Comparison of ENCODE assay signal across 8 cellular contexts in genomic region chr12:99985129-99985570, GRCh38. TPM values are rescaled to one million over a fixed set of nuclear protein-coding genes. Genes with fewer than 3 reads are reported as not detected.
DNase-seq lines count a peak whose midpoint lies in the region; ATAC-seq and TF ChIP-seq lines count a peak whose summit lies in the region.

No MANE protein-coding gene starts in this region.

- H3K9me3 ChIP-seq in sigmoid colon = no peaks in the 10 kb centered on the region

- intact Hi-C loops in Right ventricle myocardium superior (cut with DNase I) = no loop called here
- intact Hi-C loops in sigmoid colon (cut with DNase I) = loop anchor here (2.0 kb wide), 1 partner anchor 74 kb away; no protein-coding TSS in a partner anchor

- peak overlapping the region; percentile 80 to 88 (median 84) for H3K27ac ChIP-seq in sigmoid colon

- H3K4me3 ChIP-seq in sigmoid colon = peak overlapping the region; percentile 65 to 82 (median 80)

- no peak for TF ChIP-seq EP300 in sigmoid colon (IDR thresholded peaks at IDR 0.05)

- no peaks in the 10 kb centered on the region for H3K27me3 ChIP-seq in sigmoid colon

- TF ChIP-seq POLR2A in sigmoid colon (IDR thresholded peaks at IDR 0.05) = no peak

- 1 to 5% methylated on average over 10 of the region's 10 CpGs for WGBS in sigmoid colon, 2 donors

- DNase-seq in SW480 (ENCODE audit: low spot score) (peak; percentile 11), Right ventricle myocardium superior (no peak), sigmoid colon (no peak), D341Med (ENCODE audit: low spot score) (no peak)
- no peak for DNase-seq in stimulated activated CD4-positive, alpha-beta T cell treated with anti-CD3 and anti-CD28 coated beads, Interleukin-2, amount 100 ng/mL, for 24 hours

- no peaks in the 10 kb centered on the region for H3K36me3 ChIP-seq in sigmoid colon

- peak; percentile 39 for ATAC-seq in GM18498 (IDR thresholded peaks at IDR 0.05; ENCODE audit: unreplicated experiment)
- ATAC-seq in HG02870 (IDR thresholded peaks at IDR 0.05; ENCODE audit: unreplicated experiment) = peak; percentile 37
- ATAC-seq in Right ventricle myocardium superior (ENCODE audit: poor library complexity) = peak; percentile 33
- ATAC-seq in HG02759 (IDR thresholded peaks at IDR 0.05; ENCODE audit: unreplicated experiment) = no peak

- H3K4me1 ChIP-seq in sigmoid colon = peaks cover 0 to 21% (median 16%) of the 10 kb centered on the region in 4 donors

- TF ChIP-seq CTCF in sigmoid colon (IDR thresholded peaks at IDR 0.05) = no peak

RNA-seq across cellular contexts. Expression of gene ANKS1B, which starts 0.4 kb away (rescaled TPM):
- total RNA-seq in Right ventricle myocardium superior = 1.2 TPM
- total RNA-seq in sigmoid colon = 10 to 100 TPM; 27.7 to 57.3 (median 37.1) TPM
- polyA plus RNA-seq in sigmoid colon = 1 to 10 TPM in 2 of 3 donors, not detected in 1; 1.0 to 1.2 TPM

Comparison
In these comparisons a context has a peak if more than half of its experiments do, and no peak if none do; other contexts are left out.
1. RNA of gene ANKS1B, which starts 0.4 kb away (total RNA-seq): 27.7 to 57.3 TPM in sigmoid colon; 1.2 TPM in Right ventricle myocardium superior (single experiment); every median in the first group is over 10 times any median in the second.